ENCODE assay signal across 7 cellular contexts in the genomic region with DNA sequence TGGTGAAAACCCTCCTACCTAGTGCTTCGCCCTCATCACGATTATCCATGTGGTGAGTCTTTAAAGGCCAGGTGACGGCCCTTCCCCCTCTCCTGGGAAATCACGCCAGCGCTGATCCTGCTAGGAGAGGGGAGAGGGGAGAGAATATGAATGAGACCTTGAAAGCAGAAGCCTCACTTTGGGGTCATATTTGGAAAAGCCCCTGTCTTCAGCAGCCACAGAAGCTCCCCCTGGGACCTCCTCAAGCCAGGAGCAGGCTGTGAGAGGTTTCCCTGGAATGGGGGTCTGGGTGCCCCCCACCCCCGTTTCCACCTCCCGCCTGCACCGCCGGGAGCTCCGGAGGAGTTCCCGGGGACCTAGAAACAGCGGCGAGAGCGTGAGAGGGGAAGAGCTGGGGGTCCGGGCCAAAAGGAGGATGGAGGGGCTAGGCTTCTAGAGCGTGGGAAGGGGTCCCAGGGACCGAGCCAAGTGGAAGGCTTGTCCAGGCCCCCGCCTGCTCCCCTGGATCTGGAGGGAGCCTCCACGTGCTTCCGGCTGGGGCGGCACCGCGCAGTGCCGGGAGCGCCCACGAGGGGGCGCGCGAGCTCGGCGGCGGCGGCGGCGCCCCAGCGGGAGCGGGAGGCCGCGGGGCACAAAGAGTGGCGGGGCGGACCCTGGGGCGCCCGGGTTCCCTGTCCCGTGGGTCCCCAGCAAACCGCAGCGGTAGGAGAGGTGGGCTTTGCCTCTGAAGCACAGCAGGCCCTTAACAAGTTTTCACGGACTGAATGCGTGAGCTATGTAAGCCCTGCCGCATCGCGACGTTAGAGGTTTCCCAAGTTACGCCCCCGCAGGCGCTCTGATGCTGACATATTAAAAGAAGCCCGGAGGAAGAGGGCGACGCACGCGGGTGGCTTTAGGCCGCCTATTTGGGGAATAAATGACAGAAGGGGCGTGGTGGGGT.
DNase-seq lines count a peak whose midpoint lies in the region; ATAC-seq and TF ChIP-seq lines count a peak whose summit lies in the region.

No MANE protein-coding gene starts in this region.

- intact Hi-C loops in left lung (cut with DNase I): loop anchor here in 1 of 2 donors (5.0 kb wide), 1 partner anchor 72 kb away; no protein-coding TSS in a partner anchor

- H3K4me1 ChIP-seq in left lung: peaks cover 3 to 21% of the 10 kb centered on the region in 2 donors

- peak; percentile 94 for TF ChIP-seq CTCF in GM13976 (IDR thresholded peaks at IDR 0.05; ENCODE audit: borderline replicate concordance, control extremely low read depth, extremely low read depth, insufficient read depth, missing control alignments)
- peak; percentile 94 to 98 for TF ChIP-seq CTCF in left lung (IDR thresholded peaks at IDR 0.05)

- ATAC-seq in HG02610 (IDR thresholded peaks at IDR 0.05; ENCODE audit: unreplicated experiment) (peak; percentile 94), left lung (peak; percentile 98)
- ATAC-seq in activated CD4-positive, CD25-positive, alpha-beta regulatory T cell treated with anti-CD3 and anti-CD28 coated beads, Interleukin-2, amount 50 U/mL, for 24 hours: peak; percentile 85 to 87

- in situ Hi-C loops in GM13976 (cut with MboI; ENCODE audit: low sequenced_read_pairs, unreplicated experiment): no loop called here

- H3K4me3 ChIP-seq in left lung: peak overlapping the region; percentile 24 to 49

- peaks cover 32 to 69% of the 10 kb centered on the region in 2 donors for H3K27me3 ChIP-seq in left lung

- H3K36me3 ChIP-seq in left lung: no peaks in the 10 kb centered on the region

- no peak overlapping the region for H3K27ac ChIP-seq in left lung

- peak; percentile 92 for DNase-seq in GM13976 (ENCODE audit: low spot score)
- peak; percentile 58 for DNase-seq in NCI-H1105 (lab: John Stamatoyannopoulos, UW)
- DNase-seq in cerebellum (ENCODE audit: low spot score): peak; percentile 81
- peak in 1 of 2 donors; percentile 93 for DNase-seq in left lung
- peak; percentile 63 to 75 for DNase-seq in stimulated activated CD4-positive, alpha-beta T cell treated with anti-CD3 and anti-CD28 coated beads, Interleukin-2, amount 100 ng/mL, for 48 hours

- peaks cover 0 to 3% of the 10 kb centered on the region in 2 donors for H3K9me3 ChIP-seq in left lung
